Comparison of ENCODE assay signal across 9 cellular contexts in genomic region chr13:29543230-29544215, GRCh38. TPM values are rescaled to one million over a fixed set of nuclear protein-coding genes. Genes with fewer than 3 reads are reported as not detected.
DNase-seq lines count a peak whose midpoint lies in the region; ATAC-seq, FAIRE-seq and TF ChIP-seq lines count a peak whose summit lies in the region.
"Had no signal": no experiment of that assay in that cellular context is flagged by ENCODE, and none has a peak within 500 bp of the region (broad histone marks: within the 10 kb centered on the region; RNA-seq: fewer than 3 reads in every experiment).

No MANE protein-coding gene starts in this region.

- H3K27me3 ChIP-seq in small intestine (ENCODE audit: control insufficient read depth in 2 of 2, insufficient read depth in 2 of 2, low read length in 2 of 2): no peaks in the 10 kb centered on the region

- H3K9me3 Mint-ChIP-seq in activated T-helper 17 cell treated with anti-CD3 and anti-CD28 coated beads, Interleukin-2, amount 50 U/mL, for 72 hours: no peaks in the 10 kb centered on the region

- H3K4me1 ChIP-seq in small intestine (ENCODE audit: control insufficient read depth in 2 of 2, insufficient read depth in 1 of 2, low read depth in 1 of 2, low read length in 1 of 2): no peaks in the 10 kb centered on the region

- H3K9me3 ChIP-seq in small intestine (ENCODE audit: control insufficient read depth, low read depth): no peaks in the 10 kb centered on the region

- no peaks in the 10 kb centered on the region for H3K27me3 Mint-ChIP-seq in activated T-helper 17 cell treated with anti-CD3 and anti-CD28 coated beads, Interleukin-2, amount 50 U/mL, for 72 hours

- peak; percentile 95 for DNase-seq in small intestine
- no peak for DNase-seq in hypothalamus (lab: John Stamatoyannopoulos, UW)
- no peak for DNase-seq in effector CD8-positive, alpha-beta T cell (lab: John Stamatoyannopoulos, UW)
- no peak for DNase-seq in activated gamma-delta T cell (lab: John Stamatoyannopoulos, UW)

- TF ChIP-seq CTCF in GM12873 (IDR thresholded peaks at IDR 0.05; ENCODE audit: insufficient read depth, low read depth, low read length, missing control alignments): peak; percentile 65

- WGBS in small intestine, 3 donors: 47 to 75% (median 57%) methylated on average over 15 to 16 of the region's 16 CpGs

- peak overlapping the region; percentile 76 for H3K27ac Mint-ChIP-seq in activated T-helper 17 cell treated with anti-CD3 and anti-CD28 coated beads, Interleukin-2, amount 50 U/mL, for 72 hours

- H3K27ac ChIP-seq in small intestine (ENCODE audit: low read depth in 1 of 2, low read length in 1 of 2): peak overlapping the region; percentile 14 to 27

- H3K4me3 Mint-ChIP-seq in activated T-helper 17 cell treated with anti-CD3 and anti-CD28 coated beads, Interleukin-2, amount 50 U/mL, for 72 hours: peak overlapping the region; percentile 19

- no peaks in the 10 kb centered on the region for H3K36me3 ChIP-seq in small intestine (ENCODE audit: control insufficient read depth in 2 of 2, insufficient read depth in 2 of 2, low read length in 2 of 2)

- peaks cover 37% of the 10 kb centered on the region for H3K4me1 Mint-ChIP-seq in activated T-helper 17 cell treated with anti-CD3 and anti-CD28 coated beads, Interleukin-2, amount 50 U/mL, for 72 hours

- peaks cover 86% of the 10 kb centered on the region for H3K36me3 Mint-ChIP-seq in activated T-helper 17 cell treated with anti-CD3 and anti-CD28 coated beads, Interleukin-2, amount 50 U/mL, for 72 hours (ENCODE audit: low read depth)

- FAIRE-seq in small intestine (lab: Jason Lieb, UNC): no peak
- FAIRE-seq: endometrium had no signal

- no peak overlapping the region for H3K4me3 ChIP-seq in small intestine (ENCODE audit: low read depth in 1 of 2, low read length in 2 of 2)

- ATAC-seq in GM21526 (IDR thresholded peaks at IDR 0.05; ENCODE audit: low FRiP score, unreplicated experiment) (peak; percentile 97), HG03571 (IDR thresholded peaks at IDR 0.05; ENCODE audit: unreplicated experiment) (peak; percentile 95)
- ATAC-seq in activated T-helper 17 cell treated with anti-CD3 and anti-CD28 coated beads, Interleukin-2, amount 50 U/mL, for 72 hours (replicated peaks): peak; percentile 88

RNA-seq across cellular contexts. Expression of gene SLC7A1, which starts 52.0 kb away (rescaled TPM):
- total RNA-seq in activated T-helper 17 cell treated with anti-CD3 and anti-CD28 coated beads, Interleukin-2, amount 50 U/mL, for 72 hours: 100 to 1,000 TPM in 1 of 2 donors, 10 to 100 TPM in 1; 60.1 to 114 TPM
- 10 to 100 TPM in 1 of 3 donors, 1 to 10 TPM in 2; 3.2 to 34.6 (median 4.2) TPM for polyA plus RNA-seq in small intestine
